Comparison of ENCODE assay signal across 9 cellular contexts in the genomic region with DNA sequence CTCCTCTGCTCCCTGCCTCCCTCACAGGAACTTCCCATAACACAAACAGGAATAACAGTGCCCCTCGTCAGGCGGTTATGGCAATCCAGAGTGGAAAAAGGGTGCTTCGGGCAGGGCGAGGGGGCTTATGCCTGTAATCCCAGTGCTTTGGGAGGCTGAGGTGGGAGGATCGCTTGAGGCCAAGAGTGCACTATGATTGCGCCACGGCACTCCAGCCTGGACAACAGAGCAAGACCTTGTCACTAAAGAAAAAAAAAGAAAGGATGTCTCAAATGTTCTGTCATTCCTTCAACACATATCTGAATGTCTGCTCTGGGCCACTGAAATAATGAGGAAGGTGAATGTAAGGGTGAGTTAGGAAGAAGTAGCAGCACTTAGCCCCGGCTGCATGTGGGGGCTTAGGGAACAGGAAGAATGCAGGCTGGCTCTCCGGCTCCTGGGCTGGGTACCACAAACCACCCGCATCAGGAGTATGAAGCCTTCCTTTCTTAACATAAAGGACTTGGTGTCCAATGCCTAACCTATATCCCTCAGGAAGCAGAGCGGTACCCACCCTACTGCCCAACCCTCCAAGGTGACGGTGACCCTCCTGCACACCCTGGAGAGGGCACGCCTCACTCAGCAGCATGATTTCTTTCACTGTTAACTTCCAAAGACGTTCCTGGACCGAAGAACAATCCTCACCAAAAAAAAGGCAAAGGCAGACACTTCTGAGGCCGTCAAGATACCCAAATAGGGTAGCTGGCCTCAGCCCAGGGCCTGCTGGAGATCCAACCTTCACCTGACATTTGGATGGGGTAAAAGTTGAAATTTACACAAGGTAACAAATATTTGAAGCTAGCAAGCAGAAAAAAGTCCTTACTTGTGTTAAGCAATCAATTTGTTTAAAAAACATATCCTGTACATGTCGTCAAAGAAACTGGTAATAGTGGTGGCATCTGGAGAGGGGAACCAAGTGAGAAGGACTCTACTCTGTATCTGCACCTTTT. TPM values are rescaled to one million over a fixed set of nuclear protein-coding genes. Genes with fewer than 3 reads are reported as not detected.
A peak's percentile ranks its signal among the peaks of the same experiment; 100 is the strongest.
DNase-seq lines count a peak whose midpoint lies in the region; ATAC-seq, FAIRE-seq and TF ChIP-seq lines count a peak whose summit lies in the region.
"Had no signal": no experiment of that assay in that cellular context is flagged by ENCODE, and none has a peak within 500 bp of the region (broad histone marks: within the 10 kb centered on the region; RNA-seq: fewer than 3 reads in every experiment).

No MANE protein-coding gene starts in this region.

- dilution Hi-C loops in mammary epithelial cell (cut with HindIII; ENCODE audit: low sequenced_read_pairs), result no loop called here

- intact Hi-C loops in mammary epithelial cell (cut with micrococcal nuclease), result loop anchor here (2.0 kb wide), 1 partner anchor 19 kb away; no protein-coding TSS in a partner anchor
- intact Hi-C loops in natural killer cell (cut with micrococcal nuclease), result no loop called here

- H3K4me2 ChIP-seq in A549, result peak overlapping the region; percentile 84
- H3K4me2 ChIP-seq in mammary epithelial cell (ENCODE audit: insufficient read depth, low read depth, low read length), result peak overlapping the region; percentile 27

- CTCF ChIA-PET in A549 (lab: Yijun Ruan, JAX), result interaction anchor here (0.7 to 1.6 kb wide), 3 partner anchors 18 to 275 kb away, joined by 3 to 5 read pairs (median 4); no protein-coding TSS in a partner anchor
- CTCF ChIA-PET in mammary epithelial cell (lab: Charles Lee; ENCODE audit: low non-redundant PET), result no interaction called here

- TF ChIP-seq CTCF in A549 (IDR thresholded peaks at IDR 0.05) (no peak), mammary epithelial cell (conservative IDR thresholded peaks at IDR 0.05 in 1 of 2, IDR thresholded peaks at IDR 0.05 in 1 of 2; ENCODE audit: extremely low read depth in 1 of 2, insufficient read depth in 1 of 2, low read depth in 1 of 2, low read length in 2 of 2) (no peak), natural killer cell (IDR thresholded peaks at IDR 0.05) (no peak)

- POLR2A ChIA-PET in A549 (lab: Yijun Ruan, JAX), result no interaction called here

- H3K4me1 ChIP-seq in A549 (peaks cover 38% of the 10 kb centered on the region), mammary epithelial cell (ENCODE audit: insufficient read depth, low read length) (peaks cover 32% of the 10 kb centered on the region)

- TF ChIP-seq EP300 in A549 (IDR thresholded peaks at IDR 0.05), result no peak

- H3K79me2 ChIP-seq in mammary epithelial cell (ENCODE audit: insufficient read depth, low read length), result peaks cover 11% of the 10 kb centered on the region

- ATAC-seq in A549 (no peak), natural killer cell (no peak), GM19351 (IDR thresholded peaks at IDR 0.05; ENCODE audit: unreplicated experiment) (no peak), GM21515 (IDR thresholded peaks at IDR 0.05; ENCODE audit: unreplicated experiment) (no peak)
- no peak for ATAC-seq in activated CD4-positive, CD25-positive, alpha-beta regulatory T cell treated with anti-CD3 and anti-CD28 coated beads, Interleukin-2, amount 50 U/mL, for 24 hours

- H3K9ac ChIP-seq in mammary epithelial cell (ENCODE audit: insufficient read depth, low read length), result no peak overlapping the region

- H3K36me3 ChIP-seq in KOPT-K1 (ENCODE audit: insufficient read depth, low read length) (peaks cover 3% of the 10 kb centered on the region; the same call in 1 of the 2 replicates), mammary epithelial cell (ENCODE audit: insufficient read depth, low read length) (no peaks in the 10 kb centered on the region), H7 (replicated peaks; ENCODE audit: control insufficient read depth, insufficient read depth, low read length) (no peaks in the 10 kb centered on the region)

- H3K27ac Mint-ChIP-seq in natural killer cell, result peak overlapping the region; percentile 88 to 91

- H3K9me3 ChIP-seq in A549, result no peaks in the 10 kb centered on the region
- H3K9me3 ChIP-seq in KOPT-K1 (ENCODE audit: insufficient read depth, low read length, poor library complexity, severe bottlenecking), result no peaks in the 10 kb centered on the region
- H3K9me3 ChIP-seq in mammary epithelial cell (replicated peaks; ENCODE audit: insufficient read depth, low read length), result no peaks in the 10 kb centered on the region

- no peaks in the 10 kb centered on the region for H3K36me3 Mint-ChIP-seq in natural killer cell

- no peaks in the 10 kb centered on the region for H4K20me1 ChIP-seq in mammary epithelial cell (ENCODE audit: insufficient read depth, low read length)

- no peaks in the 10 kb centered on the region for H3K9me3 Mint-ChIP-seq in natural killer cell

- no peaks in the 10 kb centered on the region for H3K27me3 Mint-ChIP-seq in natural killer cell (ENCODE audit: low read depth in 2 of 2)

- no TSS peak for BruUV-seq in mammary epithelial cell (replicated peaks; lab: Mats Ljungman, UMichigan)

- H3K4me1 Mint-ChIP-seq in natural killer cell, result peaks cover 60 to 65% of the 10 kb centered on the region in 2 donors

- WGBS in A549 (ENCODE audit: missing lambda C conversion rate), result 92% methylated on average over 17 of the region's 17 CpGs
- 76% methylated on average over 11 of the region's 17 CpGs for WGBS in mammary epithelial cell (ENCODE audit: low coverage, missing lambda C conversion rate)

- peak overlapping the region; percentile 88 for H3K4me3 Mint-ChIP-seq in natural killer cell

- no peak for FAIRE-seq in A549 (lab: Jason Lieb, UNC)

- H3K27ac ChIP-seq in A549 (peak overlapping the region; percentile 80 to 93), KOPT-K1 (ENCODE audit: low read depth, low read length, poor library complexity, severe bottlenecking) (peak overlapping the region; percentile 88), mammary epithelial cell (ENCODE audit: insufficient read depth, low read depth, low read length) (no peak overlapping the region)
- H3K27ac ChIP-seq: foreskin keratinocyte had no signal

- TF ChIP-seq RAD21 in A549 (conservative IDR thresholded peaks at IDR 0.05 in 1 of 2, IDR thresholded peaks at IDR 0.05 in 1 of 2), result no peak

- no peaks in the 10 kb centered on the region for H3K27me3 ChIP-seq in mammary epithelial cell (ENCODE audit: insufficient read depth, low read length)
- H3K27me3 ChIP-seq in H7 (ENCODE audit: control insufficient read depth, insufficient read depth, low read length), result peaks cover 12% of the 10 kb centered on the region

- TF ChIP-seq POLR2A in A549 (IDR thresholded peaks at IDR 0.05; ENCODE audit: low read length), result no peak

- H2AFZ ChIP-seq in mammary epithelial cell (ENCODE audit: low read depth, low read length), result no peak overlapping the region

- in situ Hi-C loops in mammary epithelial cell (cut with MboI; ENCODE audit: low sequenced_read_pairs in 2 of 2), result loop anchor here (25.0 kb wide), 2 partner anchors 201 to 824 kb away; no protein-coding TSS in a partner anchor

- no peak for DNase-seq in A549 (ENCODE audit: low read depth in 1 of 2, low spot score in 1 of 2)
- no peak for DNase-seq in mammary epithelial cell
- no peak for DNase-seq in natural killer cell
- no peak for DNase-seq in H7
- DNase-seq: foreskin keratinocyte had no signal

- no peak overlapping the region; the same call in 2 of the 3 replicates for H3K4me3 ChIP-seq in A549
- no peak overlapping the region for H3K4me3 ChIP-seq in mammary epithelial cell (replicated peaks in 1 of 3; ENCODE audit: insufficient read depth in 1 of 3, low read depth in 2 of 3, low read length in 3 of 3)
- no peak overlapping the region for H3K4me3 ChIP-seq in H7 (ENCODE audit: insufficient read depth, low read depth, low read length)

TF ChIP-seq in A549, 52 proteins besides CTCF, POLR2A, EP300 and RAD21 (continues in another document):
- TF ChIP-seq PBX3 (IDR thresholded peaks at IDR 0.05), result no peak
- no peak for TF ChIP-seq ATOH8 (CRISPR knock-in tag; IDR thresholded peaks at IDR 0.05; ENCODE audit: low read depth)
- TF ChIP-seq SMC3 (IDR thresholded peaks at IDR 0.05), result no peak
- no peak for TF ChIP-seq JUN (IDR thresholded peaks at IDR 0.05)
- TF ChIP-seq MAZ (IDR thresholded peaks at IDR 0.05; ENCODE audit: borderline replicate concordance, low read depth, low read length), result no peak
- TF ChIP-seq HOXB5 (CRISPR knock-in tag; IDR thresholded peaks at IDR 0.05), result no peak
- TF ChIP-seq HEYL (CRISPR knock-in tag; IDR thresholded peaks at IDR 0.05), result no peak
- no peak for TF ChIP-seq EHF (CRISPR knock-in tag; IDR thresholded peaks at IDR 0.05)
- no peak for TF ChIP-seq KDM1A (IDR thresholded peaks at IDR 0.05; ENCODE audit: low read depth)
- no peak for TF ChIP-seq RCOR1 (IDR thresholded peaks at IDR 0.05; ENCODE audit: low read depth, low read length)
- no peak for TF ChIP-seq KDM5A (IDR thresholded peaks at IDR 0.05)
- TF ChIP-seq TP53 (CRISPR knock-in tag; IDR thresholded peaks at IDR 0.05), result no peak
- no peak for TF ChIP-seq CEBPB (IDR thresholded peaks at IDR 0.05)
- no peak for TF ChIP-seq CHD4 (IDR thresholded peaks at IDR 0.05; ENCODE audit: borderline replicate concordance)
- no peak for TF ChIP-seq RARB (CRISPR knock-in tag; IDR thresholded peaks at IDR 0.05)

RNA-seq across cellular contexts. Expression of gene CPT1A, which starts 3.8 kb away (rescaled TPM):
- polyA plus RNA-seq in A549 (2011; rRNA removed) (15.0 and 27.5 TPM in 2 replicates), A549 (2017; fragmentation: RNase III; extraction: RNeasy Plus Mini Kit Qiagen cat#74134 plus additional on column Dnase treatment) (19.3 to 21.4 TPM (median 20.5 TPM) in 3 replicates), mammary epithelial cell (13.7 TPM)
- polyA plus RNA-seq in A549 (2012; cell fraction: cytosol; rRNA removed), result 9.6 and 12.4 TPM in 2 replicates
- polyA plus RNA-seq in A549 (2012; cell fraction: nucleus; rRNA removed), result 23.1 and 25.3 TPM in 2 replicates
- polyA minus RNA-seq in A549 (2011; rRNA and poly(A)+ RNA removed), result 59.3 and 64.3 TPM in 2 replicates
- total RNA-seq in mammary epithelial cell (10 to 100 TPM; 51.8 to 54.8 TPM), natural killer cell (100 to 1,000 TPM in 2 of 3 donors, 10 to 100 TPM in 1; 70.3 to 129 (median 100) TPM)
- polyA minus RNA-seq in mammary epithelial cell, result 41.0 TPM
- total RNA-seq in H7 (2014; rRNA removed; shearing (Covaris generic)), result 50.0 and 59.0 TPM in 2 replicates
